In the genomic region with DNA sequence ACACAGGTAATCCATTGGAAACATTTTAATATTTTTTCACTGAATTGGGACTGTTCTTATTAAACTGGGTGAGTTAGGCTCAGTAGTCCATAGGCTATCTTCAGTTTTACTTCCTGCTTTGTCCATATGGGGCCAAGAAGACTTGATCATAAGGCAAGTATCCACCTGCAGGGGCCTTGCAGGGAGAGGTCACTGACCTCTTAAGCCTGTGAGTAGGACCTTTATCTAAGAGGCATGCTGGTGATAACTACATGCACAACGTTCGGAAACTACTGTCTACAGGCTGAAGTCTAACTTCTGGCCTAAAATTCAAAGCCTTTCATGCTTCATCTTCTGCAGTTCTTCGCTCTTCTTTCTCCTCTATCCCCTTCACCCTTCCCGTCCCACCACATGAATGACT, we compare ENCODE assay signal across 1 cellular context.
A peak's percentile ranks its signal among the peaks of the same experiment; 100 is the strongest.
TF ChIP-seq lines count a peak whose summit lies in the region.

No MANE protein-coding gene starts in this region.

TF ChIP-seq in K562, 482 proteins besides CTCF, POLR2A, EP300 and RAD21 (continued from another document and continues in another):
- TF ChIP-seq, protein P1, sequence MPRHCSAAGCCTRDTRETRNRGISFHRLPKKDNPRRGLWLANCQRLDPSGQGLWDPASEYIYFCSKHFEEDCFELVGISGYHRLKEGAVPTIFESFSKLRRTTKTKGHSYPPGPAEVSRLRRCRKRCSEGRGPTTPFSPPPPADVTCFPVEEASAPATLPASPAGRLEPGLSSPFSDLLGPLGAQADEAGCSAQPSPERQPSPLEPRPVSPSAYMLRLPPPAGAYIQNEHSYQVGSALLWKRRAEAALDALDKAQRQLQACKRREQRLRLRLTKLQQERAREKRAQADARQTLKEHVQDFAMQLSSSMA (CRISPR knock-in tag; IDR thresholded peaks at IDR 0.05), result no peak
- TF ChIP-seq TCF3 (CRISPR knock-in tag; IDR thresholded peaks at IDR 0.05), result peak; percentile 63
- TF ChIP-seq ZNF79 (CRISPR knock-in tag; IDR thresholded peaks at IDR 0.05; ENCODE audit: low read depth), result no peak
- no peak for TF ChIP-seq RFX1 (IDR thresholded peaks at IDR 0.05)
- TF ChIP-seq, protein P2, sequence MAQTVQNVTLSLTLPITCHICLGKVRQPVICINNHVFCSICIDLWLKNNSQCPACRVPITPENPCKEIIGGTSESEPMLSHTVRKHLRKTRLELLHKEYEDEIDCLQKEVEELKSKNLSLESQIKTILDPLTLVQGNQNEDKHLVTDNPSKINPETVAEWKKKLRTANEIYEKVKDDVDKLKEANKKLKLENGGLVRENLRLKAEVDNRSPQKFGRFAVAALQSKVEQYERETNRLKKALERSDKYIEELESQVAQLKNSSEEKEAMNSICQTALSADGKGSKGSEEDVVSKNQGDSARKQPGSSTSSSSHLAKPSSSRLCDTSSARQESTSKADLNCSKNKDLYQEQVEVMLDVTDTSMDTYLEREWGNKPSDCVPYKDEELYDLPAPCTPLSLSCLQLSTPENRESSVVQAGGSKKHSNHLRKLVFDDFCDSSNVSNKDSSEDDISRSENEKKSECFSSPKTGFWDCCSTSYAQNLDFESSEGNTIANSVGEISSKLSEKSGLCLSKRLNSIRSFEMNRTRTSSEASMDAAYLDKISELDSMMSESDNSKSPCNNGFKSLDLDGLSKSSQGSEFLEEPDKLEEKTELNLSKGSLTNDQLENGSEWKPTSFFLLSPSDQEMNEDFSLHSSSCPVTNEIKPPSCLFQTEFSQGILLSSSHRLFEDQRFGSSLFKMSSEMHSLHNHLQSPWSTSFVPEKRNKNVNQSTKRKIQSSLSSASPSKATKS (CRISPR knock-in tag; IDR thresholded peaks at IDR 0.05), result no peak
- TF ChIP-seq, protein P3, sequence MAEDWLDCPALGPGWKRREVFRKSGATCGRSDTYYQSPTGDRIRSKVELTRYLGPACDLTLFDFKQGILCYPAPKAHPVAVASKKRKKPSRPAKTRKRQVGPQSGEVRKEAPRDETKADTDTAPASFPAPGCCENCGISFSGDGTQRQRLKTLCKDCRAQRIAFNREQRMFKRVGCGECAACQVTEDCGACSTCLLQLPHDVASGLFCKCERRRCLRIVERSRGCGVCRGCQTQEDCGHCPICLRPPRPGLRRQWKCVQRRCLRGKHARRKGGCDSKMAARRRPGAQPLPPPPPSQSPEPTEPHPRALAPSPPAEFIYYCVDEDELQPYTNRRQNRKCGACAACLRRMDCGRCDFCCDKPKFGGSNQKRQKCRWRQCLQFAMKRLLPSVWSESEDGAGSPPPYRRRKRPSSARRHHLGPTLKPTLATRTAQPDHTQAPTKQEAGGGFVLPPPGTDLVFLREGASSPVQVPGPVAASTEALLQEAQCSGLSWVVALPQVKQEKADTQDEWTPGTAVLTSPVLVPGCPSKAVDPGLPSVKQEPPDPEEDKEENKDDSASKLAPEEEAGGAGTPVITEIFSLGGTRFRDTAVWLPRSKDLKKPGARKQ (CRISPR knock-in tag; IDR thresholded peaks at IDR 0.05), result no peak
- TF ChIP-seq, protein P4, sequence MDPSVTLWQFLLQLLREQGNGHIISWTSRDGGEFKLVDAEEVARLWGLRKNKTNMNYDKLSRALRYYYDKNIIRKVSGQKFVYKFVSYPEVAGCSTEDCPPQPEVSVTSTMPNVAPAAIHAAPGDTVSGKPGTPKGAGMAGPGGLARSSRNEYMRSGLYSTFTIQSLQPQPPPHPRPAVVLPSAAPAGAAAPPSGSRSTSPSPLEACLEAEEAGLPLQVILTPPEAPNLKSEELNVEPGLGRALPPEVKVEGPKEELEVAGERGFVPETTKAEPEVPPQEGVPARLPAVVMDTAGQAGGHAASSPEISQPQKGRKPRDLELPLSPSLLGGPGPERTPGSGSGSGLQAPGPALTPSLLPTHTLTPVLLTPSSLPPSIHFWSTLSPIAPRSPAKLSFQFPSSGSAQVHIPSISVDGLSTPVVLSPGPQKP (CRISPR knock-in tag; IDR thresholded peaks at IDR 0.05), result no peak
- TF ChIP-seq MTA3 (IDR thresholded peaks at IDR 0.05; ENCODE audit: borderline replicate concordance), result no peak
- no peak for TF ChIP-seq PYGO2 (tag; IDR thresholded peaks at IDR 0.05)
- TF ChIP-seq SRSF3 (IDR thresholded peaks at IDR 0.05; ENCODE audit: insufficient read depth, low read length), result no peak
- TF ChIP-seq NFRKB (IDR thresholded peaks at IDR 0.05; ENCODE audit: low read depth), result no peak
- no peak for TF ChIP-seq FUS (optimal IDR thresholded peaks at IDR 0.05; ENCODE audit: low read depth, low read length)
- no peak for TF ChIP-seq EZH2 (IDR thresholded peaks at IDR 0.05; ENCODE audit: borderline replicate concordance, low read depth, low read length)
- no peak for TF ChIP-seq HOXB6 (CRISPR knock-in tag; IDR thresholded peaks at IDR 0.05; ENCODE audit: borderline replicate concordance)
- no peak for TF ChIP-seq ZNF140 (CRISPR knock-in tag; IDR thresholded peaks at IDR 0.05)
- no peak for TF ChIP-seq TSHZ1 (CRISPR knock-in tag; IDR thresholded peaks at IDR 0.05)
- TF ChIP-seq ZBTB1 (CRISPR knock-in tag; IDR thresholded peaks at IDR 0.05; ENCODE audit: borderline replicate concordance, low read depth), result no peak
- TF ChIP-seq SREBF1 (IDR thresholded peaks at IDR 0.05; ENCODE audit: borderline replicate concordance, low read depth, low read length), result no peak
- no peak for TF ChIP-seq ZNF133 (CRISPR knock-in tag; IDR thresholded peaks at IDR 0.05)
- TF ChIP-seq FOXJ2 (tag; IDR thresholded peaks at IDR 0.05), result no peak
- no peak for TF ChIP-seq ZNF239 (CRISPR knock-in tag; IDR thresholded peaks at IDR 0.05)
- TF ChIP-seq ETS2 (tag; IDR thresholded peaks at IDR 0.05; ENCODE audit: borderline replicate concordance, poor library complexity, severe bottlenecking), result no peak
- no peak for TF ChIP-seq MCM2 (IDR thresholded peaks at IDR 0.05; ENCODE audit: low read depth)
- TF ChIP-seq CHD1 (IDR thresholded peaks at IDR 0.05; ENCODE audit: low read length), result no peak
- TF ChIP-seq TAF9B (IDR thresholded peaks at IDR 0.05; ENCODE audit: partially characterized antibody), result no peak
- TF ChIP-seq NR2C2 (CRISPR knock-in tag; IDR thresholded peaks at IDR 0.05), result no peak
- peak; percentile 13; the same call in 1 of the 2 replicates for TF ChIP-seq NR2C2 (tag; IDR thresholded peaks at IDR 0.05)
- TF ChIP-seq ZNF253 (CRISPR knock-in tag; conservative IDR thresholded peaks at IDR 0.05), result no peak
- TF ChIP-seq, protein P5, sequence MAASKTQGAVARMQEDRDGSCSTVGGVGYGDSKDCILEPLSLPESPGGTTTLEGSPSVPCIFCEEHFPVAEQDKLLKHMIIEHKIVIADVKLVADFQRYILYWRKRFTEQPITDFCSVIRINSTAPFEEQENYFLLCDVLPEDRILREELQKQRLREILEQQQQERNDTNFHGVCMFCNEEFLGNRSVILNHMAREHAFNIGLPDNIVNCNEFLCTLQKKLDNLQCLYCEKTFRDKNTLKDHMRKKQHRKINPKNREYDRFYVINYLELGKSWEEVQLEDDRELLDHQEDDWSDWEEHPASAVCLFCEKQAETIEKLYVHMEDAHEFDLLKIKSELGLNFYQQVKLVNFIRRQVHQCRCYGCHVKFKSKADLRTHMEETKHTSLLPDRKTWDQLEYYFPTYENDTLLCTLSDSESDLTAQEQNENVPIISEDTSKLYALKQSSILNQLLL (CRISPR knock-in tag; IDR thresholded peaks at IDR 0.05; ENCODE audit: borderline replicate concordance), result no peak
- TF ChIP-seq, protein P6, sequence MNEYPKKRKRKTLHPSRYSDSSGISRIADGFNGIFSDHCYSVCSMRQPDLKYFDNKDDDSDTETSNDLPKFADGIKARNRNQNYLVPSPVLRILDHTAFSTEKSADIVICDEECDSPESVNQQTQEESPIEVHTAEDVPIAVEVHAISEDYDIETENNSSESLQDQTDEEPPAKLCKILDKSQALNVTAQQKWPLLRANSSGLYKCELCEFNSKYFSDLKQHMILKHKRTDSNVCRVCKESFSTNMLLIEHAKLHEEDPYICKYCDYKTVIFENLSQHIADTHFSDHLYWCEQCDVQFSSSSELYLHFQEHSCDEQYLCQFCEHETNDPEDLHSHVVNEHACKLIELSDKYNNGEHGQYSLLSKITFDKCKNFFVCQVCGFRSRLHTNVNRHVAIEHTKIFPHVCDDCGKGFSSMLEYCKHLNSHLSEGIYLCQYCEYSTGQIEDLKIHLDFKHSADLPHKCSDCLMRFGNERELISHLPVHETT (CRISPR knock-in tag; conservative IDR thresholded peaks at IDR 0.05 in 1 of 2, IDR thresholded peaks at IDR 0.05 in 1 of 2), result no peak
- TF ChIP-seq BCOR (IDR thresholded peaks at IDR 0.05), result no peak
- TF ChIP-seq HMBOX1 (IDR thresholded peaks at IDR 0.05), result peak; percentile 48; the same call in 1 of the 2 replicates
- TF ChIP-seq, protein P7, sequence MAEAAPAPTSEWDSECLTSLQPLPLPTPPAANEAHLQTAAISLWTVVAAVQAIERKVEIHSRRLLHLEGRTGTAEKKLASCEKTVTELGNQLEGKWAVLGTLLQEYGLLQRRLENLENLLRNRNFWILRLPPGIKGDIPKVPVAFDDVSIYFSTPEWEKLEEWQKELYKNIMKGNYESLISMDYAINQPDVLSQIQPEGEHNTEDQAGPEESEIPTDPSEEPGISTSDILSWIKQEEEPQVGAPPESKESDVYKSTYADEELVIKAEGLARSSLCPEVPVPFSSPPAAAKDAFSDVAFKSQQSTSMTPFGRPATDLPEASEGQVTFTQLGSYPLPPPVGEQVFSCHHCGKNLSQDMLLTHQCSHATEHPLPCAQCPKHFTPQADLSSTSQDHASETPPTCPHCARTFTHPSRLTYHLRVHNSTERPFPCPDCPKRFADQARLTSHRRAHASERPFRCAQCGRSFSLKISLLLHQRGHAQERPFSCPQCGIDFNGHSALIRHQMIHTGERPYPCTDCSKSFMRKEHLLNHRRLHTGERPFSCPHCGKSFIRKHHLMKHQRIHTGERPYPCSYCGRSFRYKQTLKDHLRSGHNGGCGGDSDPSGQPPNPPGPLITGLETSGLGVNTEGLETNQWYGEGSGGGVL (CRISPR knock-in tag; IDR thresholded peaks at IDR 0.05), result no peak
- TF ChIP-seq FOXP1 (CRISPR knock-in tag; IDR thresholded peaks at IDR 0.05), result no peak
- TF ChIP-seq ZEB2 (IDR thresholded peaks at IDR 0.05), result peak; percentile 77
- TF ChIP-seq SUPT5H (IDR thresholded peaks at IDR 0.05), result 0 out of 2 replicates have a peak, but pooled peaks have one; percentile 33
- TF ChIP-seq RBM39 (optimal IDR thresholded peaks at IDR 0.05; ENCODE audit: low read depth, low read length), result no peak
- peak; percentile 76; the same call in 1 of the 2 replicates for TF ChIP-seq CTBP1 (IDR thresholded peaks at IDR 0.05; ENCODE audit: borderline replicate concordance)
- no peak for TF ChIP-seq NEUROD1 (IDR thresholded peaks at IDR 0.05; ENCODE audit: borderline replicate concordance, low read depth, low read length, partially characterized antibody)
- no peak for TF ChIP-seq ESRRA (IDR thresholded peaks at IDR 0.05; ENCODE audit: borderline replicate concordance, low read depth)
- TF ChIP-seq, protein P8, sequence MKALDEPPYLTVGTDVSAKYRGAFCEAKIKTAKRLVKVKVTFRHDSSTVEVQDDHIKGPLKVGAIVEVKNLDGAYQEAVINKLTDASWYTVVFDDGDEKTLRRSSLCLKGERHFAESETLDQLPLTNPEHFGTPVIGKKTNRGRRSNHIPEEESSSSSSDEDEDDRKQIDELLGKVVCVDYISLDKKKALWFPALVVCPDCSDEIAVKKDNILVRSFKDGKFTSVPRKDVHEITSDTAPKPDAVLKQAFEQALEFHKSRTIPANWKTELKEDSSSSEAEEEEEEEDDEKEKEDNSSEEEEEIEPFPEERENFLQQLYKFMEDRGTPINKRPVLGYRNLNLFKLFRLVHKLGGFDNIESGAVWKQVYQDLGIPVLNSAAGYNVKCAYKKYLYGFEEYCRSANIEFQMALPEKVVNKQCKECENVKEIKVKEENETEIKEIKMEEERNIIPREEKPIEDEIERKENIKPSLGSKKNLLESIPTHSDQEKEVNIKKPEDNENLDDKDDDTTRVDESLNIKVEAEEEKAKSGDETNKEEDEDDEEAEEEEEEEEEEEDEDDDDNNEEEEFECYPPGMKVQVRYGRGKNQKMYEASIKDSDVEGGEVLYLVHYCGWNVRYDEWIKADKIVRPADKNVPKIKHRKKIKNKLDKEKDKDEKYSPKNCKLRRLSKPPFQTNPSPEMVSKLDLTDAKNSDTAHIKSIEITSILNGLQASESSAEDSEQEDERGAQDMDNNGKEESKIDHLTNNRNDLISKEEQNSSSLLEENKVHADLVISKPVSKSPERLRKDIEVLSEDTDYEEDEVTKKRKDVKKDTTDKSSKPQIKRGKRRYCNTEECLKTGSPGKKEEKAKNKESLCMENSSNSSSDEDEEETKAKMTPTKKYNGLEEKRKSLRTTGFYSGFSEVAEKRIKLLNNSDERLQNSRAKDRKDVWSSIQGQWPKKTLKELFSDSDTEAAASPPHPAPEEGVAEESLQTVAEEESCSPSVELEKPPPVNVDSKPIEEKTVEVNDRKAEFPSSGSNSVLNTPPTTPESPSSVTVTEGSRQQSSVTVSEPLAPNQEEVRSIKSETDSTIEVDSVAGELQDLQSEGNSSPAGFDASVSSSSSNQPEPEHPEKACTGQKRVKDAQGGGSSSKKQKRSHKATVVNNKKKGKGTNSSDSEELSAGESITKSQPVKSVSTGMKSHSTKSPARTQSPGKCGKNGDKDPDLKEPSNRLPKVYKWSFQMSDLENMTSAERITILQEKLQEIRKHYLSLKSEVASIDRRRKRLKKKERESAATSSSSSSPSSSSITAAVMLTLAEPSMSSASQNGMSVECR (CRISPR knock-in tag; IDR thresholded peaks at IDR 0.05), result no peak
- peak in 1 of 2 experiments; percentile 25; a peak in 1 of 4 replicates for TF ChIP-seq HDAC1 (IDR thresholded peaks at IDR 0.05)
- no peak for TF ChIP-seq NFXL1 (CRISPR knock-in tag; IDR thresholded peaks at IDR 0.05)
- no peak for TF ChIP-seq ZBTB17 (CRISPR knock-in tag; IDR thresholded peaks at IDR 0.05)
